ENCODE assay signal across 19 cellular contexts in genomic region chr13:30133976-30134375, GRCh38.
DNase-seq lines count a peak whose midpoint lies in the region; ATAC-seq and TF ChIP-seq lines count a peak whose summit lies in the region.
"Had no signal": no experiment of that assay in that cellular context is flagged by ENCODE, and none has a peak within 500 bp of the region (broad histone marks: within the 10 kb centered on the region; RNA-seq: fewer than 3 reads in every experiment).

No MANE protein-coding gene starts in this region.

- TF ChIP-seq POLR2A in breast epithelium (IDR thresholded peaks at IDR 0.05) (no peak), transverse colon (IDR thresholded peaks at IDR 0.05) (no peak)

- H3K27me3 ChIP-seq in breast epithelium (no peaks in the 10 kb centered on the region), mammary epithelial cell (ENCODE audit: insufficient read depth, low read length) (no peaks in the 10 kb centered on the region), neural progenitor cell (no peaks in the 10 kb centered on the region), transverse colon (no peaks in the 10 kb centered on the region), WERI-Rb-1 (ENCODE audit: insufficient read depth, low read depth, severe bottlenecking) (no peaks in the 10 kb centered on the region)
- H3K27me3 ChIP-seq: cardiac muscle cell, dorsolateral prefrontal cortex had no signal

- no peaks in the 10 kb centered on the region for H3K9me3 Mint-ChIP-seq in neural progenitor cell
- H3K9me3 Mint-ChIP-seq: CD4-positive, alpha-beta T cell had no signal

- no TSS peak for BruUV-seq in mammary epithelial cell (replicated peaks; lab: Mats Ljungman, UMichigan)

- H3K79me2 ChIP-seq in mammary epithelial cell (ENCODE audit: insufficient read depth, low read length) (no peaks in the 10 kb centered on the region), neural progenitor cell (ENCODE audit: low read depth) (no peaks in the 10 kb centered on the region)

- CTCF ChIA-PET in mammary epithelial cell (lab: Charles Lee; ENCODE audit: low non-redundant PET), result no interaction called here

- no peaks in the 10 kb centered on the region for H3K36me3 Mint-ChIP-seq in neural progenitor cell

- peaks cover 45% of the 10 kb centered on the region for H3K4me1 Mint-ChIP-seq in neural progenitor cell

- dilution Hi-C loops in mammary epithelial cell (cut with HindIII; ENCODE audit: low sequenced_read_pairs), result no loop called here

- no peak overlapping the region for H3K4me3 Mint-ChIP-seq in neural progenitor cell
- H3K4me3 Mint-ChIP-seq: CD4-positive, alpha-beta T cell had no signal

- H2AFZ ChIP-seq in mammary epithelial cell (ENCODE audit: low read depth, low read length) (no peak overlapping the region), neural progenitor cell (replicated peaks) (no peak overlapping the region)

- DNase-seq in breast epithelium (ENCODE audit: low spot score in 2 of 2) (no peak), mammary epithelial cell (no peak), hepatic stellate cell (ENCODE audit: low spot score) (peak; percentile 79), neural progenitor cell (ENCODE audit: low spot score) (no peak), transverse colon (no peak), mucosa of gallbladder (ENCODE audit: low spot score) (no peak), WERI-Rb-1 (no peak)
- DNase-seq: activated CD4-positive, alpha-beta T cell treated with anti-CD3 and anti-CD28 coated beads, Interleukin-2, amount 50 U/mL, for 1 hour; activated gamma-delta T cell treated with Interleukin-2 at 50 U/mL for 16 hours; CD4-positive, alpha-beta T cell; DMS153; foreskin keratinocyte; NCI-H1092; NCI-H510A treated with DMSO at 0.1 percent for 48 hours had no signal

- H3F3A ChIP-seq in neural progenitor cell (ENCODE audit: low read depth), result no peaks in the 10 kb centered on the region

- H3K4me3 ChIP-seq in breast epithelium (no peak overlapping the region), mammary epithelial cell (replicated peaks in 1 of 3; ENCODE audit: insufficient read depth in 1 of 3, low read depth in 2 of 3, low read length in 3 of 3) (no peak overlapping the region), neural progenitor cell (no peak overlapping the region), transverse colon (no peak overlapping the region), WERI-Rb-1 (ENCODE audit: low read depth, low read length) (no peak overlapping the region)
- H3K4me3 ChIP-seq: cardiac muscle cell had no signal

- H3K4me1 ChIP-seq in breast epithelium, result peaks cover 0 to 2% of the 10 kb centered on the region in 2 donors
- peaks cover 3% of the 10 kb centered on the region for H3K4me1 ChIP-seq in mammary epithelial cell (ENCODE audit: insufficient read depth, low read length)
- no peaks in the 10 kb centered on the region for H3K4me1 ChIP-seq in neural progenitor cell
- H3K4me1 ChIP-seq in transverse colon, result peaks cover 7 to 16% (median 13%) of the 10 kb centered on the region in 4 donors
- H3K4me1 ChIP-seq: foreskin keratinocyte had no signal

- H4K20me1 ChIP-seq in mammary epithelial cell (ENCODE audit: insufficient read depth, low read length), result no peaks in the 10 kb centered on the region
- H4K20me1 ChIP-seq in neural progenitor cell (ENCODE audit: low read depth), result no peaks in the 10 kb centered on the region

- H3K27ac Mint-ChIP-seq in neural progenitor cell, result peak overlapping the region; percentile 53
- H3K27ac Mint-ChIP-seq: CD4-positive, alpha-beta T cell had no signal

- no peak for TF ChIP-seq EP300 in transverse colon (IDR thresholded peaks at IDR 0.05; ENCODE audit: low read depth)

- TF ChIP-seq CTCF in breast epithelium (IDR thresholded peaks at IDR 0.05) (no peak), mammary epithelial cell (conservative IDR thresholded peaks at IDR 0.05 in 1 of 2, IDR thresholded peaks at IDR 0.05 in 1 of 2; ENCODE audit: extremely low read depth in 1 of 2, insufficient read depth in 1 of 2, low read depth in 1 of 2, low read length in 2 of 2) (no peak), neural progenitor cell (IDR thresholded peaks at IDR 0.05) (no peak), transverse colon (IDR thresholded peaks at IDR 0.05) (no peak), WERI-Rb-1 (IDR thresholded peaks at IDR 0.05; ENCODE audit: low read depth, low read length) (no peak)

- no peak overlapping the region for H3K4me2 ChIP-seq in mammary epithelial cell (ENCODE audit: insufficient read depth, low read depth, low read length)
- no peak overlapping the region for H3K4me2 ChIP-seq in neural progenitor cell
- H3K4me2 ChIP-seq: KMS-11 had no signal

- H3K9me3 ChIP-seq in breast epithelium (no peaks in the 10 kb centered on the region), mammary epithelial cell (replicated peaks; ENCODE audit: insufficient read depth, low read length) (no peaks in the 10 kb centered on the region), neural progenitor cell (ENCODE audit: low read depth) (no peaks in the 10 kb centered on the region), transverse colon (no peaks in the 10 kb centered on the region), WERI-Rb-1 (ENCODE audit: severe bottlenecking) (no peaks in the 10 kb centered on the region)

- H3K27ac ChIP-seq in breast epithelium (peak overlapping the region; percentile 10 to 67), mammary epithelial cell (ENCODE audit: insufficient read depth, low read depth, low read length) (no peak overlapping the region), neural progenitor cell (no peak overlapping the region), transverse colon (peak overlapping the region in 3 of 4 donors; percentile 34 to 76 (median 58)), WERI-Rb-1 (no peak overlapping the region)
- H3K27ac ChIP-seq: cardiac muscle cell, foreskin keratinocyte, KMS-11, RWPE1 had no signal

- 73% methylated on average over 7 of the region's 7 CpGs for WGBS in mammary epithelial cell (ENCODE audit: low coverage, missing lambda C conversion rate)
- 24 to 53% methylated on average over 2 to 7 of the region's 7 CpGs for WGBS in transverse colon (ENCODE audit: low coverage in 1 of 2), 2 donors

- ATAC-seq in HG03571 (IDR thresholded peaks at IDR 0.05; ENCODE audit: unreplicated experiment), result no peak
- ATAC-seq: foreskin keratinocyte had no signal

- H3K9ac ChIP-seq in mammary epithelial cell (ENCODE audit: insufficient read depth, low read length), result no peak overlapping the region
- no peak overlapping the region for H3K9ac ChIP-seq in neural progenitor cell
- H3K9ac ChIP-seq: KMS-11 had no signal

- intact Hi-C loops in breast epithelium (cut with DNase I; ENCODE audit: low total_unique reads) (loop anchor here (10.0 kb wide), 1 partner anchor 331 kb away; the partner anchor contains the start of gene HMGB1), mammary epithelial cell (cut with micrococcal nuclease) (loop anchor here (2.0 to 5.0 kb wide), 5 partner anchors 123 to 908 kb away; no protein-coding TSS in a partner anchor), transverse colon (cut with DNase I; ENCODE audit: low total_unique reads) (no loop called here)

- in situ Hi-C loops in mammary epithelial cell (cut with MboI; ENCODE audit: low sequenced_read_pairs in 2 of 2), result loop anchor here (25.0 kb wide), 3 partner anchors 303 to 903 kb away; partner anchors contain the start of gene HMGB1 (in 1 of the 2)
- in situ Hi-C loops in transverse colon (cut with MboI; ENCODE audit: low pct_ligation_motif_present in 1 of 4, low pct_unique_long_range_greater_than_20kb in 1 of 4, low sequenced_read_pairs in 3 of 4), result loop anchor here (25.0 kb wide), 7 partner anchors 178 to 903 kb away; partner anchors contain the start of genes HMGB1 (in 3 of the 4), KATNAL1 (in 1 of the 4) and USPL1 (in 1 of the 4)

- peaks cover 9% of the 10 kb centered on the region for H3K27me3 Mint-ChIP-seq in neural progenitor cell (ENCODE audit: insufficient read depth, low read depth)
- H3K27me3 Mint-ChIP-seq: CD4-positive, alpha-beta T cell had no signal

- H3K36me3 ChIP-seq in breast epithelium, result no peaks in the 10 kb centered on the region
- no peaks in the 10 kb centered on the region for H3K36me3 ChIP-seq in mammary epithelial cell (ENCODE audit: insufficient read depth, low read length)
- H3K36me3 ChIP-seq in neural progenitor cell, result no peaks in the 10 kb centered on the region
- H3K36me3 ChIP-seq in transverse colon, result no peaks in the 10 kb centered on the region
- no peaks in the 10 kb centered on the region for H3K36me3 ChIP-seq in WERI-Rb-1
- H3K36me3 ChIP-seq: cardiac muscle cell had no signal

Comparison
In these comparisons a context has a peak if more than half of its experiments do, and no peak if none do; other contexts are left out.
1. H3K27ac ChIP-seq: peak in breast epithelium (2 of 2) and transverse colon (3 of 4); none in mammary epithelial cell (single experiment), neural progenitor cell (single experiment) and WERI-Rb-1 (single experiment).